Comparison of ENCODE assay signal across 15 cellular contexts in genomic region chr14:35078082-35078481, GRCh38. TPM values are rescaled to one million over a fixed set of nuclear protein-coding genes. Genes with fewer than 3 reads are reported as not detected.
DNase-seq lines count a peak whose midpoint lies in the region; ATAC-seq and TF ChIP-seq lines count a peak whose summit lies in the region.
"Had no signal": no experiment of that assay in that cellular context is flagged by ENCODE, and none has a peak within 500 bp of the region (broad histone marks: within the 10 kb centered on the region; RNA-seq: fewer than 3 reads in every experiment).

No MANE protein-coding gene starts in this region.

- H3K27me3 ChIP-seq in heart right ventricle = no peaks in the 10 kb centered on the region
- H3K27me3 ChIP-seq: BLaER1 treated with 17β-estradiol and CSF1 and Interleukin-3, amounts not matched to agents 10 nM and 100 nM had no signal

- H3K4me3 ChIP-seq in heart right ventricle (no peak overlapping the region), mucosa of descending colon (no peak overlapping the region)
- H3K4me3 ChIP-seq: BLaER1 treated with 17β-estradiol and CSF1 and Interleukin-3, amounts not matched to agents 10 nM and 100 nM; GM23248 had no signal

- TF ChIP-seq CTCF in heart right ventricle (IDR thresholded peaks at IDR 0.05) = no peak
- TF ChIP-seq CTCF in mucosa of descending colon (IDR thresholded peaks at IDR 0.05) = no peak

- no peak overlapping the region for H3K27ac ChIP-seq in heart right ventricle
- H3K27ac ChIP-seq: BLaER1 treated with 17β-estradiol and CSF1 and Interleukin-3, amounts not matched to agents 10 nM and 100 nM; GM23248 had no signal

- intact Hi-C loops in Right ventricle myocardium superior (cut with DNase I) (no loop called here), heart right ventricle (cut with DNase I) (no loop called here), left colon (cut with DNase I, micrococcal nuclease) (no loop called here), mucosa of descending colon (cut with DNase I, micrococcal nuclease) (no loop called here)

- 95 to 98% methylated on average over 2 of the region's 2 CpGs for WGBS in heart right ventricle, 2 donors

- DNase-seq in Right ventricle myocardium superior (no peak), heart right ventricle (no peak), left colon (no peak), mucosa of descending colon (peak in 1 of 3 donors; percentile 56), NCI-H1048 (lab: John Stamatoyannopoulos, UW) (no peak)
- DNase-seq: 8988T; AML-193; CD4-positive, CD25-positive, alpha-beta regulatory T cell; DMS53; GF-D8; GM23248; H7 had no signal

- H3K9me3 ChIP-seq in heart right ventricle (no peaks in the 10 kb centered on the region), mucosa of descending colon (no peaks in the 10 kb centered on the region)

- peaks cover 0 to 96% (median 44%) of the 10 kb centered on the region in 9 donors for H3K36me3 ChIP-seq in heart right ventricle
- no peaks in the 10 kb centered on the region for H3K36me3 ChIP-seq in mucosa of descending colon (ENCODE audit: low read depth)

- H3K4me1 ChIP-seq in heart right ventricle (peaks cover 0 to 3% (median 0%) of the 10 kb centered on the region in 9 donors), mucosa of descending colon (ENCODE audit: low read depth) (peaks cover 15% of the 10 kb centered on the region)
- H3K4me1 ChIP-seq: BLaER1 treated with 17β-estradiol and CSF1 and Interleukin-3, amounts not matched to agents 10 nM and 100 nM had no signal

- ATAC-seq in Right ventricle myocardium superior (ENCODE audit: poor library complexity) (peak; percentile 38), heart right ventricle (no peak), left colon (peak; percentile 96), mucosa of descending colon (peak; percentile 95), GM21717 (IDR thresholded peaks at IDR 0.05; ENCODE audit: unreplicated experiment) (no peak), GM18858 (IDR thresholded peaks at IDR 0.05; ENCODE audit: unreplicated experiment) (no peak)

RNA-seq across cellular contexts. Expression of gene FAM177A1, which starts 32.0 kb away (rescaled TPM):
- 52.8 TPM for total RNA-seq in Right ventricle myocardium superior
- total RNA-seq in heart right ventricle = 100 to 1,000 TPM in 6 of 10 donors, 10 to 100 TPM in 4; 68.1 to 122 (median 104) TPM
- polyA plus RNA-seq in heart right ventricle = 10 to 100 TPM; 45.9 to 76.3 TPM
- 100 to 1,000 TPM; 147 to 199 TPM for total RNA-seq in left colon
- total RNA-seq in mucosa of descending colon = 100 to 1,000 TPM in 2 of 3 donors, 10 to 100 TPM in 1; 98.1 to 152 (median 142) TPM

RNA-seq across cellular contexts. Expression of gene PPP2R3C, which starts 43.7 kb away (rescaled TPM):
- total RNA-seq in Right ventricle myocardium superior (25.1 TPM), heart right ventricle (10 to 100 TPM; 25.8 to 36.3 (median 27.9) TPM), left colon (10 to 100 TPM; 23.9 to 27.8 TPM), mucosa of descending colon (10 to 100 TPM; 21.5 to 35.5 (median 23.0) TPM)
- polyA plus RNA-seq in heart right ventricle = 10 to 100 TPM; 25.5 to 28.6 TPM

RNA-seq across cellular contexts. Expression of gene PRORP, which starts 44.3 kb away (rescaled TPM):
- total RNA-seq in Right ventricle myocardium superior (17.7 TPM), heart right ventricle (10 to 100 TPM; 17.6 to 25.4 (median 20.9) TPM), left colon (10 to 100 TPM; 25.2 to 27.6 TPM), mucosa of descending colon (10 to 100 TPM; 18.6 to 30.7 (median 27.5) TPM)
- 10 to 100 TPM in 1 of 2 donors, 1 to 10 TPM in 1; 3.9 to 16.7 TPM for polyA plus RNA-seq in heart right ventricle

Comparison
In these comparisons a context has a peak if more than half of its experiments do, and no peak if none do; other contexts are left out.
1. ATAC-seq: peak in Right ventricle myocardium superior (single experiment), left colon (single experiment) and mucosa of descending colon (single experiment); none in heart right ventricle (0 of 8), GM21717 (single experiment) and GM18858 (single experiment).